Comparison of ENCODE assay signal across 8 cellular contexts in the genomic region with DNA sequence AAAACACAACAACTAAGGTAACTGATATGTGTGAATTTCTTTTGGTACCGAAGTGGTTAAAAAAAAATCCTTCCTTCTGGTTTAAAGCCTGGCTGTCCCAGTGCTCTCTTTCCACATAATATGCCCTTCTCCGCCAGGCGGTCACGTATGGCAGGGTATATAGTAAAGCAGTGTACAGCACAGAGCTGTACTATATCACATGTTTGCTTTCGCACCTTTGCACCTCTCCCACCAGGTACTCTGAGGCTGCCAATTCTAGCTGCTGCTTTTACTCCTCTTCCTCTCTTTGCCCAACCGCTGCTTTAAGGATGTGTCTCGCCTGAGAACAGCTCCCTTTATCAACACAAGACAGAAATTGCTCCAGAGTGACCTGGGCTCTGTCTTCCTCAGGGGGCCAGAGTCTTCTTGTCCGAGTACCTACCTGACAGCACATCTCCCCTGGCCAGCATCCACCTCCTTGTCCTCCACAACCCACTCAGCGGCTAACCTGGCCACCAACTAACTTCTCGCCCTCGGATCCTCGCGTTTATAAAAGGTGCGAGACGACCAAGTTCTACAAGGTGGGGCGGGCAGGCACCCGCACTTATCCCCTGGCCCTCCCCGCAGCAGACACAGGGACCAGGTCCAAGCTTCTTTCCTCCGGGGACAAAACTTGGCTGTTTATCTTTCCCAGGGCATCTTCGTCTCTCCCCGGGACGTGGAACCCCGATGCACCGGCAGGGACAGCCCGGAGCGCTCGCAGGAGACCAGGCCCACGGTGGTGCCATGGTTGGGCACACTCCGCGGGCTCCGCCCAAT. TPM values are rescaled to one million over a fixed set of nuclear protein-coding genes. Genes with fewer than 3 reads are reported as not detected.
DNase-seq lines count a peak whose midpoint lies in the region; ATAC-seq and TF ChIP-seq lines count a peak whose summit lies in the region.

No MANE protein-coding gene starts in this region.

- POLR2A ChIA-PET in activated CD8-positive, alpha-beta T cell treated with anti-CD3 and anti-CD28 coated beads for 36 hours (lab: Charles Lee): interaction anchor here (4.8 kb wide), 1 partner anchor 16 kb away, joined by 41 read pairs; a partner anchor contains a TSS

- CTCF ChIA-PET in activated CD8-positive, alpha-beta T cell treated with anti-CD3 and anti-CD28 coated beads for 36 hours (lab: Charles Lee): no interaction called here

- peaks cover 59% of the 10 kb centered on the region for H3K27me3 Mint-ChIP-seq in activated CD8-positive, alpha-beta T cell treated with anti-CD3 and anti-CD28 coated beads for 36 hours

- H3K4me1 Mint-ChIP-seq in activated CD8-positive, alpha-beta T cell treated with anti-CD3 and anti-CD28 coated beads for 36 hours (ENCODE audit: low read depth): peaks cover 9% of the 10 kb centered on the region

- H3K27me3 ChIP-seq in iPS DF 6.9 (ENCODE audit: control insufficient read depth, insufficient read depth, low read length) (peaks cover 26% of the 10 kb centered on the region), skeletal muscle tissue (ENCODE audit: control insufficient read depth in 3 of 3, insufficient read depth in 3 of 3, low read length in 3 of 3) (no peaks in the 10 kb centered on the region)

- H3K4me3 ChIP-seq in iPS DF 6.9 (ENCODE audit: low read length): peak overlapping the region; percentile 57; the same call in 1 of the 2 replicates
- peak overlapping the region; percentile 79 to 85 (median 83) for H3K4me3 ChIP-seq in skeletal muscle tissue (ENCODE audit: low read length in 3 of 3)

- no peaks in the 10 kb centered on the region for H3K36me3 Mint-ChIP-seq in activated CD8-positive, alpha-beta T cell treated with anti-CD3 and anti-CD28 coated beads for 36 hours (ENCODE audit: low read depth)

- no peak for ATAC-seq in activated CD8-positive, alpha-beta T cell treated with anti-CD3 and anti-CD28 coated beads for 36 hours
- ATAC-seq in GM18861 (IDR thresholded peaks at IDR 0.05; ENCODE audit: unreplicated experiment): no peak

- peak; percentile 24 for DNase-seq in DMS53 (lab: John Stamatoyannopoulos, UW)
- no peak for DNase-seq in DMS53 treated with DMSO at 0.1 percent for 48 hours (lab: John Stamatoyannopoulos, UW; ENCODE audit: unreplicated experiment)
- DNase-seq in activated CD8-positive, alpha-beta T cell treated with anti-CD3 and anti-CD28 coated beads for 36 hours: peak; percentile 9
- DNase-seq in iPS DF 6.9 (ENCODE audit: low read depth, low spot score): no peak
- DNase-seq in NAMALWA (ENCODE audit: low spot score): no peak
- DNase-seq in GDM1 (lab: John Stamatoyannopoulos, UW): no peak

- TF ChIP-seq CTCF in activated CD8-positive, alpha-beta T cell treated with anti-CD3 and anti-CD28 coated beads for 36 hours (IDR thresholded peaks at IDR 0.05): no peak

- intact Hi-C loops in activated CD8-positive, alpha-beta T cell treated with anti-CD3 and anti-CD28 coated beads for 36 hours (cut with micrococcal nuclease): no loop called here

- H3K27ac ChIP-seq in iPS DF 6.9 (ENCODE audit: low read length) (no peak overlapping the region), skeletal muscle tissue (ENCODE audit: low read depth, low read length) (peak overlapping the region; percentile 46)

- no CpG with 5 or more reads among the region's 31 CpGs for whole genome bisulfite sequencing in iPS DF 6.9 (ENCODE audit: insufficient coverage, insufficient read length)

- H3K27ac Mint-ChIP-seq in activated CD8-positive, alpha-beta T cell treated with anti-CD3 and anti-CD28 coated beads for 36 hours: no peak overlapping the region

- peak overlapping the region; percentile 68 to 88 (median 69) for H3K9ac ChIP-seq in skeletal muscle tissue (ENCODE audit: low read depth in 1 of 3, low read length in 3 of 3)

- H3K9me3 Mint-ChIP-seq in activated CD8-positive, alpha-beta T cell treated with anti-CD3 and anti-CD28 coated beads for 36 hours: no peaks in the 10 kb centered on the region

- no peaks in the 10 kb centered on the region for H3K36me3 ChIP-seq in iPS DF 6.9 (ENCODE audit: control insufficient read depth, insufficient read depth, low read length)
- H3K36me3 ChIP-seq in skeletal muscle tissue (ENCODE audit: control insufficient read depth in 3 of 3, insufficient read depth in 3 of 3, low read length in 3 of 3): no peaks in the 10 kb centered on the region

- H3K4me3 Mint-ChIP-seq in activated CD8-positive, alpha-beta T cell treated with anti-CD3 and anti-CD28 coated beads for 36 hours: peak overlapping the region; percentile 65

- H3K4me1 ChIP-seq in iPS DF 6.9 (ENCODE audit: control insufficient read depth, insufficient read depth, low read length) (no peaks in the 10 kb centered on the region), skeletal muscle tissue (ENCODE audit: control insufficient read depth in 3 of 3, insufficient read depth in 3 of 3, low read length in 3 of 3) (peaks cover 4 to 19% (median 10%) of the 10 kb centered on the region in 3 donors)

- H3K9me3 ChIP-seq in iPS DF 6.9 (ENCODE audit: control insufficient read depth, insufficient read depth, low read length): no peaks in the 10 kb centered on the region
- H3K9me3 ChIP-seq in skeletal muscle tissue (ENCODE audit: control insufficient read depth in 3 of 3, low read length in 3 of 3): no peaks in the 10 kb centered on the region

RNA-seq across cellular contexts. Expression of a gene that starts 1.6 kb away (rescaled TPM):
- 1 to 10 TPM; 1.3 to 1.4 TPM for total RNA-seq in activated CD8-positive, alpha-beta T cell treated with anti-CD3 and anti-CD28 coated beads for 36 hours
- total RNA-seq in skeletal muscle tissue: 5.7 TPM

RNA-seq across cellular contexts. Expression of a gene that starts 15.6 kb away (rescaled TPM):
- total RNA-seq in activated CD8-positive, alpha-beta T cell treated with anti-CD3 and anti-CD28 coated beads for 36 hours: 10 to 100 TPM; 48.2 to 49.1 TPM
- 19.3 TPM for total RNA-seq in skeletal muscle tissue

Comparison
In these comparisons a context has a peak if more than half of its experiments do, and no peak if none do; other contexts are left out.
1. DNase-seq: peak in DMS53 (single experiment) and activated CD8-positive, alpha-beta T cell treated with anti-CD3 and anti-CD28 coated beads for 36 hours (single experiment); none in DMS53 treated with DMSO at 0.1 percent for 48 hours (single experiment), iPS DF 6.9 (single experiment), NAMALWA (single experiment) and GDM1 (single experiment).